In genomic region chr9:87642330-87643110, GRCh38 we compare ENCODE assay signal across 1 cellular context.
TF ChIP-seq lines count a peak whose summit lies in the region.

No MANE protein-coding gene starts in this region.

TF ChIP-seq in GM12878, 131 proteins besides CTCF, POLR2A, EP300 and RAD21 (continued from another document):
- TF ChIP-seq ZZZ3 (IDR thresholded peaks at IDR 0.05; ENCODE audit: control insufficient read depth, insufficient read length, low read depth) (no peak), SIX5 (IDR thresholded peaks at IDR 0.05; ENCODE audit: low read depth, low read length, severe bottlenecking) (no peak), JUNB (IDR thresholded peaks at IDR 0.05) (no peak), TCF3 (IDR thresholded peaks at IDR 0.05; ENCODE audit: borderline replicate concordance, insufficient read depth, low read depth, low read length) (no peak), IRF5 (IDR thresholded peaks at IDR 0.05; ENCODE audit: borderline replicate concordance) (no peak), PAX8 (IDR thresholded peaks at IDR 0.05) (no peak), YBX1 (IDR thresholded peaks at IDR 0.05) (no peak), MEF2A (IDR thresholded peaks at IDR 0.05; ENCODE audit: insufficient read depth, low read depth, low read length) (no peak)
